ENCODE assay signal across 23 cellular contexts in the genomic region with DNA sequence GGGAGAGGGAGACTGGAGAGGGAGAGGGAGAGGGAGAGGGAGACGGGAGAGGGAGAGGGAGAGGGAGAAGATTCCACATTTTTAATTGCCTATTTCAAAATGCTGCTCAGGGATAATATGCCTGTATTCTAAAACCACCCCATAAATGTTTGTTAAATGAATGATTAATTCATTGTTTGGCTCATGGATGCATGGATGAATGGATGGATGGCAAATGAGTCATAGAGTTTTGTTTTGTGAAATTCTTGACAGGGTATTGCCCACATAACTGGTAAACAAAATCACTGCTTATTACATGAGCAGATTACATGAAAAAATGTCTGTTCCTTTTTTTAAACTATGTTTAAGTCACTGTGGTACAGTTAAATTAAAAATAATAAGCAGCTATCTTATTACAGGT.
"Had no signal": no experiment of that assay in that cellular context is flagged by ENCODE, and none has a peak within 500 bp of the region (broad histone marks: within the 10 kb centered on the region; RNA-seq: fewer than 3 reads in every experiment).

No MANE protein-coding gene starts in this region.

- H3K27me3 Mint-ChIP-seq: stimulated activated naive CD8-positive, alpha-beta T cell treated with anti-CD3 and anti-CD28 coated beads, Interleukin-15, amount 100 ng/mL, for 72 hours had no signal

- H3K9me3 ChIP-seq: esophagus muscularis mucosa, lower lobe of right lung, pancreas, right lobe of liver, suprapubic skin, vagina had no signal

- H3K27ac Mint-ChIP-seq: immature natural killer cell; natural killer cell; stimulated activated naive CD8-positive, alpha-beta T cell treated with anti-CD3 and anti-CD28 coated beads, Interleukin-15, amount 100 ng/mL, for 72 hours had no signal

- H3K4me3 ChIP-seq: dorsolateral prefrontal cortex, esophagus muscularis mucosa, lower lobe of right lung, pancreas, right lobe of liver, suprapubic skin, vagina had no signal

- H3K36me3 Mint-ChIP-seq: immature natural killer cell, natural killer cell had no signal

- H3K4me1 ChIP-seq: esophagus muscularis mucosa, lower lobe of right lung, pancreas, right lobe of liver, suprapubic skin, vagina had no signal

- H3K4me1 Mint-ChIP-seq: immature natural killer cell; natural killer cell; stimulated activated naive CD8-positive, alpha-beta T cell treated with anti-CD3 and anti-CD28 coated beads, Interleukin-15, amount 100 ng/mL, for 72 hours had no signal

- H3K36me3 ChIP-seq: pancreas, right lobe of liver, suprapubic skin, vagina had no signal

- DNase-seq: dorsolateral prefrontal cortex; effector CD4-positive, alpha-beta T cell; hypothalamus; immature natural killer cell; islet precursor cell; kidney glomerular epithelial cell; left ventricle myocardium superior; lower lobe of right lung; natural killer cell; occipital lobe; pancreas; right lobe of liver; small intestine; stimulated activated CD4-positive, alpha-beta T cell treated with anti-CD3 and anti-CD28 coated beads, Interleukin-15, amount 100 ng/mL, for 24 hours; stimulated activated CD4-positive, alpha-beta T cell treated with anti-CD3 and anti-CD28 coated beads, Interleukin-2, amount 100 ng/mL, for 48 hours; stimulated activated CD8-positive, alpha-beta memory T cell treated with anti-CD3 and anti-CD28 coated beads, Interleukin-4, amount 100 ng/mL, for 48 hours; stimulated activated naive CD4-positive, alpha-beta T cell; stimulated activated naive CD8-positive, alpha-beta T cell treated with anti-CD3 and anti-CD28 coated beads, Interleukin-15, amount 100 ng/mL, for 72 hours; trophoblast cell had no signal

- H3K9me3 Mint-ChIP-seq: natural killer cell; stimulated activated naive CD8-positive, alpha-beta T cell treated with anti-CD3 and anti-CD28 coated beads, Interleukin-15, amount 100 ng/mL, for 72 hours had no signal

- H3K27ac ChIP-seq: epithelial cell of prostate, esophagus muscularis mucosa, lower lobe of right lung, pancreas, right lobe of liver, suprapubic skin, vagina had no signal

- H3K4me3 Mint-ChIP-seq: immature natural killer cell; natural killer cell; stimulated activated naive CD8-positive, alpha-beta T cell treated with anti-CD3 and anti-CD28 coated beads, Interleukin-15, amount 100 ng/mL, for 72 hours had no signal

- H3K27me3 ChIP-seq: dorsolateral prefrontal cortex, esophagus muscularis mucosa, pancreas, right lobe of liver, suprapubic skin, vagina had no signal
